8 cellular contexts compared by ENCODE assay signal in the genomic region with DNA sequence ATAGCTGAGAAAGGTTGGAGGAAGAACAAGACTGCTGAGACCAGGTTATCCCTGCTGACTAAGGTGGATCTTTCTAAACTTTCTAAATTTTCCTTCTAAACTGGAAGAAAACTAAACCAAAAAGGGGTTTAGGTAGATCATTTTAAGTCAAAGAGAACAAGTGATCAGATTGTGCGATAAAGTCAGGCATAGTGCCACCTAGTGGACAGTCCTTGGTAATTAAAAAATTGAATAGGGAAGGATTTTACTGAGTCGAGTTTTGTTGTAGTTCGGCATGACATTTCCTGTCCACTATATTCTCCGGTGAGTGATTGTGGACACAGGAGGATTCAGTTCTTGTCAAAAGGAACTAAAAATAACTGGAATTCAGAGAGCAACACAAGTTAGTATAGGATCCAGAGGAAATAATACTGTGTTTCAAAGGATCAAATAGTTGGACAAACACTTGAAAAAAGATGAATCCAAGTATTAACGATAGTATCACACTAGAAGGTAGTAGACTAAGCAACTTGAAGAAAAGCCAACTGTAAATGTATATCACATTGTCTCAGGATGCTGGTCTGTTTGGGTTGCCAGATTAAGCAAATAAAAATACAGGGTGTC.
DNase-seq lines count a peak whose midpoint lies in the region; ATAC-seq and TF ChIP-seq lines count a peak whose summit lies in the region.

No MANE protein-coding gene starts in this region.

- H4K20me1 ChIP-seq in smooth muscle cell (ENCODE audit: low read depth), result no peaks in the 10 kb centered on the region

- H3K27me3 ChIP-seq in smooth muscle cell (ENCODE audit: low read depth), result no peaks in the 10 kb centered on the region

- no peaks in the 10 kb centered on the region for H3K4me1 ChIP-seq in smooth muscle cell (ENCODE audit: low read depth)

- 48% methylated on average over 5 of the region's 5 CpGs for WGBS in smooth muscle cell (ENCODE audit: low lambda C conversion rate)

- no peaks in the 10 kb centered on the region for H3K79me2 ChIP-seq in smooth muscle cell (ENCODE audit: low read depth)

- H3K4me2 ChIP-seq in smooth muscle cell, result no peak overlapping the region

- peak; percentile 74 for ATAC-seq in GM19372 (IDR thresholded peaks at IDR 0.05; ENCODE audit: low read depth, unreplicated experiment)

- DNase-seq in NCI-H510A treated with DMSO at 0.1 percent for 48 hours (lab: John Stamatoyannopoulos, UW) (peak; percentile 20), NCI-H510A (lab: John Stamatoyannopoulos, UW) (no peak), HPDE6-E6E7 (ENCODE audit: extremely low spot score) (peak; percentile 31), RWPE1 (ENCODE audit: low spot score) (peak; percentile 30), fibroblast of peridontal ligament (ENCODE audit: extremely low read depth) (peak; percentile 10), smooth muscle cell (lab: John Stamatoyannopoulos, UW; ENCODE audit: unreplicated experiment) (no peak), NCI-H1048 (lab: John Stamatoyannopoulos, UW) (no peak)

- CTCF ChIA-PET in RWPE1 (lab: Yijun Ruan, JAX), result interaction anchor here (0.6 to 1.2 kb wide), 6 partner anchors 8 to 74 kb away, joined by 3 to 6 read pairs (median 3); no protein-coding TSS in a partner anchor

- no peak overlapping the region for H3K27ac ChIP-seq in RWPE1
- H3K27ac ChIP-seq in smooth muscle cell (ENCODE audit: low read depth), result no peak overlapping the region

- POLR2A ChIA-PET in RWPE1 (lab: Yijun Ruan, JAX; ENCODE audit: low non-redundant PET), result no interaction called here

- no peak overlapping the region for H2AFZ ChIP-seq in smooth muscle cell (ENCODE audit: low read depth)

- peak; percentile 72 for TF ChIP-seq CTCF in RWPE1 (conservative IDR thresholded peaks at IDR 0.05; ENCODE audit: low read depth)
- TF ChIP-seq CTCF in smooth muscle cell (IDR thresholded peaks at IDR 0.05; ENCODE audit: borderline replicate concordance, insufficient read depth, poor library complexity, severe bottlenecking), result peak; percentile 72

- H3K4me3 ChIP-seq in smooth muscle cell, result no peak overlapping the region

- no peaks in the 10 kb centered on the region for H3K36me3 ChIP-seq in smooth muscle cell (ENCODE audit: low read depth)

- no peaks in the 10 kb centered on the region for H3F3A ChIP-seq in smooth muscle cell (ENCODE audit: low read depth)

- no peak overlapping the region for H3K9ac ChIP-seq in smooth muscle cell (ENCODE audit: low read depth)

- no peaks in the 10 kb centered on the region for H3K9me3 ChIP-seq in smooth muscle cell (replicated peaks; ENCODE audit: low read depth)

Comparison
In these comparisons a context has a peak if more than half of its experiments do, and no peak if none do; other contexts are left out.
1. DNase-seq: peak in NCI-H510A treated with DMSO at 0.1 percent for 48 hours (single experiment), HPDE6-E6E7 (single experiment), RWPE1 (single experiment) and fibroblast of peridontal ligament (single experiment); none in NCI-H510A (single experiment), smooth muscle cell (single experiment) and NCI-H1048 (single experiment).